Comparison of ENCODE assay signal across 20 cellular contexts in the genomic region with DNA sequence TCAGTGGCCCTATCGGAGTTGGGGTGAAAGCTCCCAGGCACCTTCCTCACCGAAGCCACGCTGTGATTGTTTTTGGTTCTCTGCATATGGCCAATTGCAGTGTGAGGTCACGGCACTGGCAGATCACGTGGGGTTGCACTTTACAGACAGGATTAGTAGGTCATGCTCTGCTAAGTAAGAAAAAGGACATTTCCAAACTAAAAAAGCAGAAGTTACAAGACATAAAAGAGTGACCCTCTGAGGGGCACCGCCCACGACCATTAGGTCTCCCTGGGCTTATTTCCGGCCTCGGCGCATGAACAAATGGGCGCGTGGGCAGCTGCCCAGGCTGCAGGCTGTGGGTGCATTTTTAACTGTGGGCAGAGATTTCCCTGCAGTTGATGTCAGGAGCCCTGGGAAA. TPM values are rescaled to one million over a fixed set of nuclear protein-coding genes. Genes with fewer than 3 reads are reported as not detected.
DNase-seq lines count a peak whose midpoint lies in the region; ATAC-seq and TF ChIP-seq lines count a peak whose summit lies in the region.
"Had no signal": no experiment of that assay in that cellular context is flagged by ENCODE, and none has a peak within 500 bp of the region (broad histone marks: within the 10 kb centered on the region; RNA-seq: fewer than 3 reads in every experiment).

No MANE protein-coding gene starts in this region.

- no peaks in the 10 kb centered on the region for H3K79me2 ChIP-seq in DOHH2 (ENCODE audit: control insufficient read depth, low read length)
- no peaks in the 10 kb centered on the region for H3K79me2 ChIP-seq in MM.1S (ENCODE audit: low read length)

- H3K4me2 ChIP-seq in DOHH2 (ENCODE audit: low read length) (0 out of 2 replicates have a peak overlapping the region, but pooled peaks have one; percentile 5), MM.1S (ENCODE audit: low read depth, low read length) (no peak overlapping the region)

- no peaks in the 10 kb centered on the region for H3K9me2 ChIP-seq in DOHH2 (replicated peaks; ENCODE audit: control insufficient read depth, low read length)
- no peaks in the 10 kb centered on the region for H3K9me2 ChIP-seq in MM.1S (replicated peaks; ENCODE audit: insufficient read depth, low read length)

- H3K36me3 Mint-ChIP-seq in activated naive CD4-positive, alpha-beta T cell treated with anti-CD3 and anti-CD28 coated beads for 36 hours (ENCODE audit: low read depth) = no peaks in the 10 kb centered on the region
- no peaks in the 10 kb centered on the region for H3K36me3 Mint-ChIP-seq in activated naive CD8-positive, alpha-beta T cell treated with anti-CD3 and anti-CD28 coated beads for 36 hours

- DNase-seq in NOMO-1 treated with DMSO at 0.1 percent for 48 hours (lab: John Stamatoyannopoulos, UW; ENCODE audit: unreplicated experiment) = peak; percentile 73
- no peak for DNase-seq in activated naive CD4-positive, alpha-beta T cell treated with anti-CD3 and anti-CD28 coated beads for 36 hours
- DNase-seq in activated naive CD8-positive, alpha-beta T cell treated with anti-CD3 and anti-CD28 coated beads for 36 hours = no peak
- no peak for DNase-seq in MM.1S
- no peak for DNase-seq in MG63
- DNase-seq: activated CD4-positive, alpha-beta T cell treated with anti-CD3 and anti-CD28 coated beads, Interleukin-2, amount 50 U/mL, for 48 hours; activated effector memory CD4-positive, alpha-beta T cell treated with anti-CD3 and anti-CD28 coated beads, Interleukin-2, amount 50 U/mL, for 16 hours; DMS153; effector CD8-positive, alpha-beta T cell; NCI-H1417 treated with DMSO at 0.1 percent for 48 hours; NCI-H446; psoas muscle; stimulated activated CD4-positive, alpha-beta T cell treated with anti-CD3 and anti-CD28 coated beads, Interleukin-2, amount 100 ng/mL, for 24 hours; T-helper 2 cell had no signal

- H3K4me3 ChIP-seq in DOHH2 (ENCODE audit: low read length) (no peak overlapping the region), mucosa of rectum (ENCODE audit: low read length in 2 of 2) (peak overlapping the region; percentile 47 to 63), MM.1S (ENCODE audit: low read length) (no peak overlapping the region), MG63 (no peak overlapping the region)
- H3K4me3 ChIP-seq: HAP-1, psoas muscle had no signal

- peak; percentile 74 for ATAC-seq in GM21360 (IDR thresholded peaks at IDR 0.05; ENCODE audit: unreplicated experiment)
- ATAC-seq: psoas muscle had no signal

- H3K27ac ChIP-seq in DOHH2 (ENCODE audit: low read depth, low read length) (no peak overlapping the region), mucosa of rectum (ENCODE audit: low read depth in 2 of 2, low read length in 2 of 2) (peak overlapping the region; percentile 78 to 91), MM.1S (ENCODE audit: low read length) (no peak overlapping the region)
- H3K27ac ChIP-seq: psoas muscle, RWPE1 had no signal

- no peaks in the 10 kb centered on the region for H3K27me3 Mint-ChIP-seq in activated naive CD4-positive, alpha-beta T cell treated with anti-CD3 and anti-CD28 coated beads for 36 hours (ENCODE audit: low read depth)
- peaks cover 10% of the 10 kb centered on the region for H3K27me3 Mint-ChIP-seq in activated naive CD8-positive, alpha-beta T cell treated with anti-CD3 and anti-CD28 coated beads for 36 hours

- no peaks in the 10 kb centered on the region for H4K20me1 ChIP-seq in DOHH2 (ENCODE audit: control insufficient read depth, insufficient read depth, low read depth, low read length)
- no peaks in the 10 kb centered on the region for H4K20me1 ChIP-seq in MM.1S (ENCODE audit: insufficient read depth, low read length)

- intact Hi-C loops in activated naive CD4-positive, alpha-beta T cell treated with anti-CD3 and anti-CD28 coated beads for 36 hours (cut with micrococcal nuclease) = no loop called here

- H2AFZ ChIP-seq in MM.1S (ENCODE audit: low read length) = no peak overlapping the region

- H3K4me1 ChIP-seq in DOHH2 (ENCODE audit: control insufficient read depth, low read length) (peaks cover 17% of the 10 kb centered on the region), mucosa of rectum (ENCODE audit: control insufficient read depth in 2 of 2, insufficient read depth in 2 of 2, low read length in 2 of 2) (peaks cover 23 to 64% of the 10 kb centered on the region in 2 donors), MM.1S (ENCODE audit: low read length) (no peaks in the 10 kb centered on the region)

- no peak overlapping the region for H3K4me3 Mint-ChIP-seq in activated naive CD4-positive, alpha-beta T cell treated with anti-CD3 and anti-CD28 coated beads for 36 hours
- H3K4me3 Mint-ChIP-seq in activated naive CD8-positive, alpha-beta T cell treated with anti-CD3 and anti-CD28 coated beads for 36 hours = no peak overlapping the region

- TF ChIP-seq CTCF in DOHH2 (IDR thresholded peaks at IDR 0.05; ENCODE audit: low read depth, low read length, poor library complexity, severe bottlenecking) (no peak), MM.1S (IDR thresholded peaks at IDR 0.05; ENCODE audit: low read length) (no peak)

- H3F3A ChIP-seq in DOHH2 (ENCODE audit: control insufficient read depth, insufficient read depth) (no peaks in the 10 kb centered on the region), MM.1S (ENCODE audit: insufficient read depth, low read length) (no peaks in the 10 kb centered on the region)

- H3K9me3 ChIP-seq in DOHH2 (ENCODE audit: control insufficient read depth, insufficient read depth, low read length) (no peaks in the 10 kb centered on the region), mucosa of rectum (ENCODE audit: control insufficient read depth in 2 of 2, low read length in 2 of 2) (no peaks in the 10 kb centered on the region), MM.1S (replicated peaks; ENCODE audit: insufficient read depth, low read length) (no peaks in the 10 kb centered on the region), MG63 (no peaks in the 10 kb centered on the region)
- H3K9me3 ChIP-seq: HAP-1, psoas muscle had no signal

- H3K27me3 ChIP-seq in DOHH2 (ENCODE audit: control insufficient read depth, low read length) = no peaks in the 10 kb centered on the region
- H3K27me3 ChIP-seq in mucosa of rectum (ENCODE audit: control insufficient read depth in 2 of 2, insufficient read depth in 2 of 2, low read length in 2 of 2) = no peaks in the 10 kb centered on the region
- H3K27me3 ChIP-seq in MM.1S (replicated peaks; ENCODE audit: insufficient read depth, low read length) = no peaks in the 10 kb centered on the region
- H3K27me3 ChIP-seq in MG63 = no peaks in the 10 kb centered on the region

- no peaks in the 10 kb centered on the region for H3K9me3 Mint-ChIP-seq in activated naive CD4-positive, alpha-beta T cell treated with anti-CD3 and anti-CD28 coated beads for 36 hours
- no peaks in the 10 kb centered on the region for H3K9me3 Mint-ChIP-seq in activated naive CD8-positive, alpha-beta T cell treated with anti-CD3 and anti-CD28 coated beads for 36 hours

- H3K36me3 ChIP-seq in DOHH2 (ENCODE audit: control insufficient read depth, low read length) (no peaks in the 10 kb centered on the region), mucosa of rectum (ENCODE audit: control insufficient read depth in 2 of 2, insufficient read depth in 2 of 2, low read length in 2 of 2) (no peaks in the 10 kb centered on the region), MM.1S (replicated peaks; ENCODE audit: insufficient read depth, low read length) (no peaks in the 10 kb centered on the region), MG63 (no peaks in the 10 kb centered on the region)
- H3K36me3 ChIP-seq: HAP-1 had no signal

- peak overlapping the region in 1 of 2 donors; percentile 8 for H3K9ac ChIP-seq in mucosa of rectum (ENCODE audit: low read depth in 1 of 2, low read length in 2 of 2)
- H3K9ac ChIP-seq in MM.1S (ENCODE audit: low read length) = no peak overlapping the region

- CTCF ChIA-PET in activated naive CD4-positive, alpha-beta T cell treated with anti-CD3 and anti-CD28 coated beads for 36 hours (lab: Charles Lee) = no interaction called here

- H3K27ac Mint-ChIP-seq in activated naive CD4-positive, alpha-beta T cell treated with anti-CD3 and anti-CD28 coated beads for 36 hours = no peak overlapping the region
- H3K27ac Mint-ChIP-seq in activated naive CD8-positive, alpha-beta T cell treated with anti-CD3 and anti-CD28 coated beads for 36 hours = no peak overlapping the region

- H3K4me1 Mint-ChIP-seq in activated naive CD4-positive, alpha-beta T cell treated with anti-CD3 and anti-CD28 coated beads for 36 hours (ENCODE audit: low read depth) = no peaks in the 10 kb centered on the region
- H3K4me1 Mint-ChIP-seq in activated naive CD8-positive, alpha-beta T cell treated with anti-CD3 and anti-CD28 coated beads for 36 hours = no peaks in the 10 kb centered on the region

RNA-seq across cellular contexts. Expression of a gene that starts 2.0 kb away (rescaled TPM):
- total RNA-seq in activated naive CD4-positive, alpha-beta T cell treated with anti-CD3 and anti-CD28 coated beads for 36 hours = not detected
- not detected for total RNA-seq in activated naive CD8-positive, alpha-beta T cell treated with anti-CD3 and anti-CD28 coated beads for 36 hours
- total RNA-seq in MG63 (2014; rRNA removed; shearing (Covaris generic); ENCODE audit: low replicate concordance) = not detected in 2 replicates
- total RNA-seq: fibroblast of villous mesenchyme, psoas muscle had no signal

RNA-seq across cellular contexts. Expression of a gene that starts 35.2 kb away (rescaled TPM):
- not detected for total RNA-seq in activated naive CD4-positive, alpha-beta T cell treated with anti-CD3 and anti-CD28 coated beads for 36 hours
- total RNA-seq in activated naive CD8-positive, alpha-beta T cell treated with anti-CD3 and anti-CD28 coated beads for 36 hours = not detected
- not detected in 2 replicates for total RNA-seq in MG63 (2014; rRNA removed; shearing (Covaris generic); ENCODE audit: low replicate concordance)
- total RNA-seq: fibroblast of villous mesenchyme had no signal

Comparison
In these comparisons a context has a peak if more than half of its experiments do, and no peak if none do; other contexts are left out.
1. H3K27ac ChIP-seq: peak in mucosa of rectum (2 of 2); none in DOHH2 (single experiment) and MM.1S (single experiment).
2. H3K4me3 ChIP-seq: peak in mucosa of rectum (2 of 2); none in DOHH2 (single experiment), MM.1S (single experiment) and MG63 (single experiment).